ENCODE assay signal across 25 cellular contexts in the genomic region with DNA sequence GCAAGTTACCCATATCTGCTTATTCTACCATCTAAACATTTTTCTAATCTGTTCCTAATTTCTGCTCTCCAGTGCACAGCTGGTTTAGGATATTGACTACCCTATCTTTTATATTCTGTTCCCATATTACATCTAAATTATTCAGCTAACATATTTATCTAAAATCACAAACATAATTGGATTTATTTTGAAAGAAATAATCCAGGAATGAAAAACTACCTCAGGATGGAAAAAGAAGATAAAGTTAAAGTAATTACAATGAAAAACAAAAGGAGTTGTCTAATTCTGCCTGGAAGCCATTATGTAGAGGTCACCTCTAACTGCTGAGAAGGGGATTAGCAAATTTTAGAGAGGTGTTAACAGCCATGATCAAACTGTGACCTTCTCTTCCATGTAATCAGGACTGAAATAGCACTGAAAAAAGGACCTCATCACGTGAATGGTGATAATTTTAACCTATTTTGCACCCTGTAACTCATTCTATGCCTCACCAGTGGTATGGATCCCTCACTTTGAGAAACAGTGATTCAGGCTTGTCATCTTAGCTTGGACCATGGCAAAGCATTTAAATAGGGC.
"Had no signal": no experiment of that assay in that cellular context is flagged by ENCODE, and none has a peak within 500 bp of the region (broad histone marks: within the 10 kb centered on the region; RNA-seq: fewer than 3 reads in every experiment).

No MANE protein-coding gene starts in this region.

- DNase-seq: activated CD4-positive, alpha-beta memory T cell treated with anti-CD3 and anti-CD28 coated beads, Interleukin-2, amount 10 ng/mL, durations not matched to agents 7 days and 5 days; activated CD4-positive, alpha-beta T cell treated with anti-CD3 and anti-CD28 coated beads for 1 hour; activated CD4-positive, alpha-beta T cell treated with anti-CD3 and anti-CD28 coated beads for 48 hours; activated CD4-positive, CD25-positive, alpha-beta regulatory T cell; activated CD8-positive, alpha-beta memory T cell treated with anti-CD3 and anti-CD28 coated beads for 24 hours; activated CD8-positive, alpha-beta memory T cell treated with anti-CD3 and anti-CD28 coated beads, Interleukin-2, amount 10 ng/mL, durations not matched to agents 7 days and 5 days; activated CD8-positive, alpha-beta memory T cell treated with anti-CD3 and anti-CD28 coated beads, Interleukin-2, amount 50 U/mL, for 48 hours; activated effector memory CD4-positive, alpha-beta T cell treated with Interleukin-2 at 50 U/mL for 16 hours; activated naive CD4-positive, alpha-beta T cell treated with anti-CD3 and anti-CD28 coated beads, Interleukin-2, amount 10 ng/mL, durations not matched to agents 7 days and 5 days; activated naive CD8-positive, alpha-beta T cell treated with anti-CD3 and anti-CD28 coated beads, Interleukin-2, amount 50 U/mL, for 24 hours; activated T-cell treated with anti-CD3 and anti-CD28 coated beads, Interleukin-2, amount 50 U/mL, for 48 hours; anterior cingulate cortex; Karpas-422; KBM-7; NCI-H1105; NCI-H1417 treated with DMSO at 0.1 percent for 48 hours; NCI-H187 treated with DMSO at 0.1 percent for 48 hours; NCI-H2081; NCI-H2171 treated with DMSO at 0.1 percent for 48 hours; NCI-H226; NCI-H524 treated with DMSO at 0.1 percent for 48 hours; SIG-M5; T1000; WERI-Rb-1 had no signal

- ATAC-seq: activated CD8-positive, alpha-beta memory T cell treated with anti-CD3 and anti-CD28 coated beads, Interleukin-2, amount 10 ng/mL, durations not matched to agents 7 days and 5 days; activated naive CD8-positive, alpha-beta T cell treated with anti-CD3 and anti-CD28 coated beads, Interleukin-2, amount 50 U/mL, for 24 hours; Panc1 had no signal

- H3K36me3 ChIP-seq: WERI-Rb-1 had no signal

- H3K27ac ChIP-seq: WERI-Rb-1 had no signal
